13 cellular contexts compared by ENCODE assay signal in the genomic region with DNA sequence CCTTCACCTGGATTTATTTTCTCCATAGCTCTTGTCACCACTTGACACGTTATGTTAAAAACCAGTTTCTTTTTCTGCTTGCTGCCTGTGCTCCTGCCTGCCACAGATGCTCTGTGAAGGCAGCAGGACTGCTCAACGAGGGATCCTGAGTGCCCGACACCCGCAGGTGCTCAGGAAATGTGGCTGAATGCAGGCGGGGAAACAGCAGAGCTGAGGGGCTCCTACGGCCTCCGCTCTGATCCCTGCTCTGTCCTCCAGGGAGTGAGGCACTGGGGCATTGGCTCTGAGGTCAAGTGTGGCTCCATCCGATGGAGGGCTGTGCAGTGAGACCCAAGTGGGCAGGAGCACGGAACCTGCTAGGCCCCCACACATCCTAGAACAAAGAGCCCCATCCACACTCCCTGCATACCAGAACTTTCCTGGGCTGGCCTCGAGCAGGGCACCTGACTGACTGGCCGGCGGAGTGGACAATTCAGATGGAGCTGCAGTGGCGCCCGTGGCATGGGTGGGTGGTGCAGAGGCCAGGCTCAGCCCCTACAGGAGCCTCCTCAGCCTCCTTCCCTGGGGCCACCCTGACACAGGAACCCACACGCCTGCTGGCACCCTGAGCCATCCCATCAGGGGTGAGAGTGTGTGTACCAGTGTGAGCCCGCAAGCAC. TPM values are rescaled to one million over a fixed set of nuclear protein-coding genes. Genes with fewer than 3 reads are reported as not detected.
DNase-seq lines count a peak whose midpoint lies in the region; ATAC-seq and TF ChIP-seq lines count a peak whose summit lies in the region.
"Had no signal": no experiment of that assay in that cellular context is flagged by ENCODE, and none has a peak within 500 bp of the region (broad histone marks: within the 10 kb centered on the region; RNA-seq: fewer than 3 reads in every experiment).

No MANE protein-coding gene starts in this region.

- peaks cover 2% of the 10 kb centered on the region for H3K27me3 ChIP-seq in brain microvascular endothelial cell (replicated peaks)

- ATAC-seq in activated naive CD8-positive, alpha-beta T cell treated with anti-CD3 and anti-CD28 coated beads, Interleukin-2, amount 50 U/mL, for 24 hours = peak; percentile 11
- peak; percentile 12 for ATAC-seq in HG03097 (IDR thresholded peaks at IDR 0.05; ENCODE audit: low FRiP score, unreplicated experiment)
- no peak for ATAC-seq in GM21723 (IDR thresholded peaks at IDR 0.05; ENCODE audit: unreplicated experiment)

- no peak overlapping the region for H3K4me3 ChIP-seq in brain microvascular endothelial cell (ENCODE audit: low read depth, low read length)

- no peak for DNase-seq in activated naive CD8-positive, alpha-beta T cell treated with anti-CD3 and anti-CD28 coated beads, Interleukin-2, amount 50 U/mL, for 24 hours
- DNase-seq in activated naive CD8-positive, alpha-beta T cell treated with anti-CD3 and anti-CD28 coated beads for 36 hours = no peak
- DNase-seq in caudate nucleus (lab: John Stamatoyannopoulos, UW) (peak in 1 of 61 donors; percentile 33), substantia nigra (lab: John Stamatoyannopoulos, UW) (no peak), brain microvascular endothelial cell (no peak), cerebellum (ENCODE audit: low spot score) (no peak)
- DNase-seq: activated naive CD4-positive, alpha-beta T cell treated with Interleukin-2 at 50 U/mL for 16 hours; central memory CD4-positive, alpha-beta T cell; NCI-H345 had no signal

- H3K4me1 Mint-ChIP-seq in activated naive CD8-positive, alpha-beta T cell treated with anti-CD3 and anti-CD28 coated beads, Interleukin-2, amount 50 U/mL, for 24 hours = peaks cover 27% of the 10 kb centered on the region
- H3K4me1 Mint-ChIP-seq in activated naive CD8-positive, alpha-beta T cell treated with anti-CD3 and anti-CD28 coated beads for 36 hours = peaks cover 22% of the 10 kb centered on the region

- peak overlapping the region; percentile 14 for H3K27ac Mint-ChIP-seq in activated naive CD8-positive, alpha-beta T cell treated with anti-CD3 and anti-CD28 coated beads, Interleukin-2, amount 50 U/mL, for 24 hours
- H3K27ac Mint-ChIP-seq in activated naive CD8-positive, alpha-beta T cell treated with anti-CD3 and anti-CD28 coated beads for 36 hours = no peak overlapping the region
- H3K27ac Mint-ChIP-seq: T-helper 2 cell treated with Interferon-gamma antibody and Interleukin-4, amounts not matched to agents 5 μg/mL and 100 μg/mL, for 36 hours had no signal

- in situ Hi-C loops in brain microvascular endothelial cell (cut with HindIII; ENCODE audit: low pct_ligation_motif_present, low sequenced_read_pairs) = no loop called here

- H3K9me3 Mint-ChIP-seq in activated naive CD8-positive, alpha-beta T cell treated with anti-CD3 and anti-CD28 coated beads, Interleukin-2, amount 50 U/mL, for 24 hours = no peaks in the 10 kb centered on the region
- no peaks in the 10 kb centered on the region for H3K9me3 Mint-ChIP-seq in activated naive CD8-positive, alpha-beta T cell treated with anti-CD3 and anti-CD28 coated beads for 36 hours
- H3K9me3 Mint-ChIP-seq: activated CD8-positive, alpha-beta T cell treated with anti-CD3 and anti-CD28 coated beads for 36 hours; T-helper 2 cell treated with Interferon-gamma antibody and Interleukin-4, amounts not matched to agents 5 μg/mL and 100 μg/mL, for 36 hours had no signal

- H3K27ac ChIP-seq in caudate nucleus (ENCODE audit: low read depth, low read length) = peak overlapping the region; percentile 83
- peak overlapping the region; percentile 58 for H3K27ac ChIP-seq in substantia nigra (ENCODE audit: low read depth, low read length, poor library complexity, severe bottlenecking)
- H3K27ac ChIP-seq in brain microvascular endothelial cell = no peak overlapping the region

- no peak overlapping the region for H3K4me3 Mint-ChIP-seq in activated naive CD8-positive, alpha-beta T cell treated with anti-CD3 and anti-CD28 coated beads, Interleukin-2, amount 50 U/mL, for 24 hours
- H3K4me3 Mint-ChIP-seq in activated naive CD8-positive, alpha-beta T cell treated with anti-CD3 and anti-CD28 coated beads for 36 hours = no peak overlapping the region
- H3K4me3 Mint-ChIP-seq: activated CD8-positive, alpha-beta T cell treated with anti-CD3 and anti-CD28 coated beads for 36 hours; T-helper 2 cell treated with Interferon-gamma antibody and Interleukin-4, amounts not matched to agents 5 μg/mL and 100 μg/mL, for 36 hours had no signal

- H3K27me3 Mint-ChIP-seq in activated naive CD8-positive, alpha-beta T cell treated with anti-CD3 and anti-CD28 coated beads, Interleukin-2, amount 50 U/mL, for 24 hours = no peaks in the 10 kb centered on the region
- H3K27me3 Mint-ChIP-seq in activated naive CD8-positive, alpha-beta T cell treated with anti-CD3 and anti-CD28 coated beads for 36 hours = no peaks in the 10 kb centered on the region
- H3K27me3 Mint-ChIP-seq: activated CD8-positive, alpha-beta T cell treated with anti-CD3 and anti-CD28 coated beads for 36 hours had no signal

- no peak for TF ChIP-seq CTCF in brain microvascular endothelial cell (IDR thresholded peaks at IDR 0.05; ENCODE audit: low read depth, low read length, missing control alignments)

- no peaks in the 10 kb centered on the region for H3K36me3 Mint-ChIP-seq in activated naive CD8-positive, alpha-beta T cell treated with anti-CD3 and anti-CD28 coated beads, Interleukin-2, amount 50 U/mL, for 24 hours (ENCODE audit: low read depth)
- no peaks in the 10 kb centered on the region for H3K36me3 Mint-ChIP-seq in activated naive CD8-positive, alpha-beta T cell treated with anti-CD3 and anti-CD28 coated beads for 36 hours

- no peaks in the 10 kb centered on the region for H3K36me3 ChIP-seq in brain microvascular endothelial cell (replicated peaks)

RNA-seq across cellular contexts. Expression of gene IQSEC1, which starts 27.9 kb away (rescaled TPM):
- 10 to 100 TPM; 20.1 to 22.2 TPM for total RNA-seq in activated naive CD8-positive, alpha-beta T cell treated with anti-CD3 and anti-CD28 coated beads for 36 hours
- 27.2 TPM for total RNA-seq in cerebellum
